1 cellular context compared by ENCODE assay signal in the genomic region with DNA sequence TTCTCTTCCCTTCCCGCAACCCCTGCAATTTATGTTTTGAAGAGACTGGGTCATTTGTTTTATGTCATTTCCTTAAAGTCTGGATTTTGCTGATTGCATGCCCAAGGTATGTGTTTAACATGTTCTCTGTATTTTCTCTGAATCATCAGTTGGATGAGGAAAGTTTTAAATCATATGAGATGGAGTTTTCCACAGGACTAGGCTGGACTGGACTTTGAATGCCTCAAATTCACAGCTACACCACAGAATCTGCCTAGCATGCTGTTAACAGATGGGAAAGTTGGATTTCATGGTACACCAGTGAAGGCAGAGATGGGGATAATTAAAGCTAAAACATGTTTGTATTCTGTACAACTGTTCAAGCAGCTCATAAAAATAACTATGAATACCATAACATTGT.
TF ChIP-seq lines count a peak whose summit lies in the region.

No MANE protein-coding gene starts in this region.

TF ChIP-seq in HepG2, 621 proteins besides CTCF, POLR2A, EP300 and RAD21 (continued from another document):
- TF ChIP-seq LCORL (IDR thresholded peaks at IDR 0.05) (no peak), LCORL (CRISPR knock-in tag; IDR thresholded peaks at IDR 0.05) (no peak), CHCHD3 (CRISPR knock-in tag; IDR thresholded peaks at IDR 0.05) (no peak), PTBP1 (IDR thresholded peaks at IDR 0.05; ENCODE audit: low read depth, low read length, poor library complexity, severe bottlenecking) (no peak), KLF16 (CRISPR knock-in tag; IDR thresholded peaks at IDR 0.05) (no peak), ZNF615 (CRISPR knock-in tag; IDR thresholded peaks at IDR 0.05; ENCODE audit: borderline replicate concordance) (no peak), ZNF607 (CRISPR knock-in tag; IDR thresholded peaks at IDR 0.05; ENCODE audit: borderline replicate concordance) (no peak), TEAD3 (CRISPR knock-in tag; optimal IDR thresholded peaks at IDR 0.05; ENCODE audit: borderline replicate concordance) (no peak), ZNF761 (CRISPR knock-in tag; conservative IDR thresholded peaks at IDR 0.05) (no peak), ZNF678 (CRISPR knock-in tag; IDR thresholded peaks at IDR 0.05) (no peak), KLF6 (CRISPR knock-in tag; IDR thresholded peaks at IDR 0.05) (no peak), FOXC1 (CRISPR knock-in tag; IDR thresholded peaks at IDR 0.05; ENCODE audit: borderline replicate concordance) (no peak)
- TF ChIP-seq, protein P1, sequence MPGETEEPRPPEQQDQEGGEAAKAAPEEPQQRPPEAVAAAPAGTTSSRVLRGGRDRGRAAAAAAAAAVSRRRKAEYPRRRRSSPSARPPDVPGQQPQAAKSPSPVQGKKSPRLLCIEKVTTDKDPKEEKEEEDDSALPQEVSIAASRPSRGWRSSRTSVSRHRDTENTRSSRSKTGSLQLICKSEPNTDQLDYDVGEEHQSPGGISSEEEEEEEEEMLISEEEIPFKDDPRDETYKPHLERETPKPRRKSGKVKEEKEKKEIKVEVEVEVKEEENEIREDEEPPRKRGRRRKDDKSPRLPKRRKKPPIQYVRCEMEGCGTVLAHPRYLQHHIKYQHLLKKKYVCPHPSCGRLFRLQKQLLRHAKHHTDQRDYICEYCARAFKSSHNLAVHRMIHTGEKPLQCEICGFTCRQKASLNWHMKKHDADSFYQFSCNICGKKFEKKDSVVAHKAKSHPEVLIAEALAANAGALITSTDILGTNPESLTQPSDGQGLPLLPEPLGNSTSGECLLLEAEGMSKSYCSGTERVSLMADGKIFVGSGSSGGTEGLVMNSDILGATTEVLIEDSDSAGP (CRISPR knock-in tag; IDR thresholded peaks at IDR 0.05; ENCODE audit: borderline replicate concordance): no peak
TF ChIP-seq in HepG2: peak in this region for 0.
